ENCODE assay signal across 8 cellular contexts in genomic region chr1:46303038-46303871, GRCh38. TPM values are rescaled to one million over a fixed set of nuclear protein-coding genes. Genes with fewer than 3 reads are reported as not detected.
DNase-seq lines count a peak whose midpoint lies in the region; ATAC-seq and TF ChIP-seq lines count a peak whose summit lies in the region.

LRRC41 (minus strand) TSS chr1:46303616; CDS start chr1:46303322, 294 bp downstream.
UQCRH (plus strand) TSS chr1:46303698; CDS start chr1:46303767, 69 bp downstream.

- TF ChIP-seq RAD21 in liver (IDR thresholded peaks at IDR 0.05) = no peak

- peak within 1 kb of the TSS; percentile 69 for H3K27ac ChIP-seq in CD4-positive, alpha-beta T cell (ENCODE audit: low read depth, low read length)
- H3K27ac ChIP-seq in dorsolateral prefrontal cortex (peak within 1 kb of the TSS; percentile 58 to 99 (median 96)), liver (ENCODE audit: low read depth in 1 of 2, low read length in 2 of 2) (peak within 1 kb of the TSS; percentile 95 to 96)

- intact Hi-C loops in CD4-positive, alpha-beta T cell (cut with DNase I, micrococcal nuclease) = loop anchor here (1.0 to 10.0 kb wide), 8 partner anchors 37 to 1628 kb away; partner anchors contain the start of genes NSUN4 (in 2 of the 2), RAD54L (in 2 of the 2), ARMH1 (in 1 of the 2) and GPBP1L1 (in 1 of the 2)
- intact Hi-C loops in activated CD4-positive, alpha-beta memory T cell treated with anti-CD3 and anti-CD28 coated beads for 36 hours (cut with micrococcal nuclease) = loop anchor here (1.0 to 10.0 kb wide), 4 partner anchors 37 to 618 kb away; partner anchors contain the start of genes GPBP1L1, NSUN4, RAD54L and TMEM69
- intact Hi-C loops in dorsolateral prefrontal cortex (cut with DNase I) = loop anchor here (1.0 to 10.0 kb wide), 6 partner anchors 37 to 171 kb away; partner anchors contain the start of genes NSUN4 (in 2 of the 2), PIK3R3 (in 1 of the 2), POMGNT1 (in 1 of the 2) and RAD54L (in 1 of the 2)

- peak within 1 kb of the TSS; percentile 100 for H3K4me3 Mint-ChIP-seq in CD4-positive, alpha-beta T cell
- H3K4me3 Mint-ChIP-seq in activated CD4-positive, alpha-beta memory T cell treated with anti-CD3 and anti-CD28 coated beads for 36 hours = peak within 1 kb of the TSS; percentile 98

- peaks cover 58% of the 10 kb centered on the region for H3K4me1 Mint-ChIP-seq in CD4-positive, alpha-beta T cell (ENCODE audit: low read depth)
- H3K4me1 Mint-ChIP-seq in activated CD4-positive, alpha-beta memory T cell treated with anti-CD3 and anti-CD28 coated beads for 36 hours (ENCODE audit: low read depth) = peaks cover 44% of the 10 kb centered on the region

- H3K4me3 ChIP-seq in dorsolateral prefrontal cortex (peak within 1 kb of the TSS; percentile 63 to 99 (median 93)), liver (ENCODE audit: low read depth in 1 of 3, low read length in 3 of 3) (peak within 1 kb of the TSS; percentile 88 to 97 (median 95))

- CTCF ChIA-PET in CD4-positive, alpha-beta T cell (lab: Charles Lee) = interaction anchor here (0.6 to 2.8 kb wide), 6 partner anchors 17 to 301 kb away, joined by 3 to 29 read pairs (median 4); partner anchors contain the start of genes MKNK1 and NSUN4
- CTCF ChIA-PET in activated CD4-positive, alpha-beta memory T cell treated with anti-CD3 and anti-CD28 coated beads for 36 hours (lab: Charles Lee) = interaction anchor here (0.9 to 2.3 kb wide), 11 partner anchors 12 to 80 kb away, joined by 3 to 28 read pairs (median 3); partner anchors contain the start of genes NSUN4 and RAD54L

- no peaks in the 10 kb centered on the region for H3K27me3 ChIP-seq in CD4-positive, alpha-beta T cell (ENCODE audit: control insufficient read depth, insufficient read depth, low read length)
- H3K27me3 ChIP-seq in dorsolateral prefrontal cortex = no peaks in the 10 kb centered on the region
- H3K27me3 ChIP-seq in liver (ENCODE audit: control insufficient read depth in 4 of 4, insufficient read depth in 4 of 4, low read length in 3 of 4) = no peaks in the 10 kb centered on the region

- peaks cover 6 to 28% (median 20%) of the 10 kb centered on the region in 4 donors for H3K4me1 ChIP-seq in liver (ENCODE audit: control insufficient read depth in 4 of 4, insufficient read depth in 4 of 4, low read length in 3 of 4)

- no peaks in the 10 kb centered on the region for H3K27me3 Mint-ChIP-seq in CD4-positive, alpha-beta T cell
- H3K27me3 Mint-ChIP-seq in activated CD4-positive, alpha-beta memory T cell treated with anti-CD3 and anti-CD28 coated beads for 36 hours = no peaks in the 10 kb centered on the region

- ATAC-seq in CD4-positive, alpha-beta T cell (ENCODE audit: poor library complexity) = peak; percentile 89
- ATAC-seq in GM19438 (IDR thresholded peaks at IDR 0.05; ENCODE audit: low read depth, unreplicated experiment) = peak; percentile 65
- ATAC-seq in HG03575 (IDR thresholded peaks at IDR 0.05; ENCODE audit: extremely low read depth, insufficient number of reproducible peaks, low FRiP score, unreplicated experiment) = peak; percentile 50

- WGBS in liver = 1% methylated on average over 61 of the region's 61 CpGs

- peak within 1 kb of the TSS; percentile 98 for H3K27ac Mint-ChIP-seq in CD4-positive, alpha-beta T cell
- peak within 1 kb of the TSS; percentile 94 for H3K27ac Mint-ChIP-seq in activated CD4-positive, alpha-beta memory T cell treated with anti-CD3 and anti-CD28 coated beads for 36 hours

- H3K9me3 ChIP-seq in CD4-positive, alpha-beta T cell (ENCODE audit: control insufficient read depth, low read length) = no peaks in the 10 kb centered on the region
- no peaks in the 10 kb centered on the region for H3K9me3 ChIP-seq in liver (ENCODE audit: control insufficient read depth in 4 of 4, low read length in 3 of 4)

- H3K36me3 Mint-ChIP-seq in CD4-positive, alpha-beta T cell (ENCODE audit: low read depth) = peaks cover 35% of the 10 kb centered on the region
- peaks cover 11% of the 10 kb centered on the region for H3K36me3 Mint-ChIP-seq in activated CD4-positive, alpha-beta memory T cell treated with anti-CD3 and anti-CD28 coated beads for 36 hours

- TF ChIP-seq CTCF in CD4-positive, alpha-beta T cell (IDR thresholded peaks at IDR 0.05) = no peak
- peak in 21 of 56 donors; percentile 4 to 49 (median 14) for TF ChIP-seq CTCF in dorsolateral prefrontal cortex (IDR thresholded peaks at IDR 0.05 in 54 of 56, conservative IDR thresholded peaks at IDR 0.05 in 2 of 56; ENCODE audit: low read depth in 1 of 56, partially characterized antibody in 56 of 56)
- no peak for TF ChIP-seq CTCF in liver (IDR thresholded peaks at IDR 0.05; ENCODE audit: low read depth, low read length, missing input control)

- H3K9me3 Mint-ChIP-seq in CD4-positive, alpha-beta T cell = no peaks in the 10 kb centered on the region
- H3K9me3 Mint-ChIP-seq in activated CD4-positive, alpha-beta memory T cell treated with anti-CD3 and anti-CD28 coated beads for 36 hours = no peaks in the 10 kb centered on the region

- H3K36me3 ChIP-seq in liver (ENCODE audit: control insufficient read depth in 4 of 4, insufficient read depth in 3 of 4, low read depth in 1 of 4, low read length in 3 of 4) = peaks cover 0 to 1% (median 0%) of the 10 kb centered on the region in 4 donors

- peak; percentile 89 to 95 (median 91) for DNase-seq in CD4-positive, alpha-beta T cell
- DNase-seq in NCI-H82 treated with DMSO at 0.1 percent for 48 hours (lab: John Stamatoyannopoulos, UW; ENCODE audit: unreplicated experiment) (peak; percentile 91), dorsolateral prefrontal cortex (peak; percentile 95 to 99 (median 97))
- peak; percentile 94 for DNase-seq in activated CD4-positive, alpha-beta memory T cell treated with anti-CD3 and anti-CD28 coated beads for 36 hours
- DNase-seq in stimulated activated CD4-positive, alpha-beta T cell treated with anti-CD3 and anti-CD28 coated beads, Interleukin-4, amount 100 ng/mL, for 24 hours = peak; percentile 94

- POLR2A ChIA-PET in CD4-positive, alpha-beta T cell (lab: Charles Lee) = interaction anchor here (0.6 to 2.7 kb wide), 23 partner anchors 9 to 1031 kb away, joined by 3 to 42 read pairs (median 4); partner anchors contain the start of genes CMPK1, GPBP1L1, MKNK1 and NSUN4
- POLR2A ChIA-PET in activated CD4-positive, alpha-beta memory T cell treated with anti-CD3 and anti-CD28 coated beads for 36 hours (lab: Charles Lee) = interaction anchor here (0.6 to 2.4 kb wide), 8 partner anchors 9 to 616 kb away, joined by 3 to 16 read pairs (median 4); partner anchors contain the start of genes NSUN4 and RAD54L

- H3K9ac ChIP-seq in liver (ENCODE audit: low read depth in 1 of 2, low read length in 2 of 2) = peak within 1 kb of the TSS; percentile 29 to 91

TF ChIP-seq in liver, 16 proteins besides CTCF, POLR2A, EP300 and RAD21 (continues in another document):
- TF ChIP-seq REST (IDR thresholded peaks at IDR 0.05) (peak; percentile 37), ZBTB33 (IDR thresholded peaks at IDR 0.05) (no peak), TAF1 (conservative IDR thresholded peaks at IDR 0.05) (peak; percentile 84), EGR1 (IDR thresholded peaks at IDR 0.05; ENCODE audit: low read depth in 2 of 2) (peak; percentile 27 to 37), HNF4G (IDR thresholded peaks at IDR 0.05) (no peak), RXRA (IDR thresholded peaks at IDR 0.05) (peak in 1 of 2 donors; percentile 53)

RNA-seq across cellular contexts. Expression of gene LRRC41, which starts in this region (rescaled TPM):
- total RNA-seq in CD4-positive, alpha-beta T cell = 10 to 100 TPM; 23.0 to 24.3 TPM
- total RNA-seq in activated CD4-positive, alpha-beta memory T cell treated with anti-CD3 and anti-CD28 coated beads for 36 hours = 10 to 100 TPM; 31.4 to 34.6 TPM
- total RNA-seq in dorsolateral prefrontal cortex = 10 to 100 TPM; 42.8 to 67.4 (median 56.1) TPM
- 10 to 100 TPM; 30.5 to 58.4 TPM for total RNA-seq in liver
- polyA plus RNA-seq in liver = 10 to 100 TPM; 22.0 to 25.0 TPM

RNA-seq across cellular contexts. Expression of gene UQCRH, which starts in this region (rescaled TPM):
- 100 to 1,000 TPM; 101 to 103 TPM for total RNA-seq in CD4-positive, alpha-beta T cell
- 100 to 1,000 TPM; 351 to 353 TPM for total RNA-seq in activated CD4-positive, alpha-beta memory T cell treated with anti-CD3 and anti-CD28 coated beads for 36 hours
- 100 to 1,000 TPM; 114 to 365 (median 249) TPM for total RNA-seq in dorsolateral prefrontal cortex
- total RNA-seq in liver = 100 to 1,000 TPM; 183 to 220 TPM
- 100 to 1,000 TPM; 158 to 220 TPM for polyA plus RNA-seq in liver

Comparison
In these comparisons a context has a peak if more than half of its experiments do, and no peak if none do; other contexts are left out.
1. Peak in every context shown above with its lines: DNase-seq, ATAC-seq, H3K4me3 ChIP-seq and H3K27ac ChIP-seq.